Comparison of ENCODE assay signal across 23 cellular contexts in genomic region chr12:19205120-19205519, GRCh38.
DNase-seq lines count a peak whose midpoint lies in the region; TF ChIP-seq lines count a peak whose summit lies in the region.
"Had no signal": no experiment of that assay in that cellular context is flagged by ENCODE, and none has a peak within 500 bp of the region (broad histone marks: within the 10 kb centered on the region; RNA-seq: fewer than 3 reads in every experiment).

No MANE protein-coding gene starts in this region.

- H3K4me1 Mint-ChIP-seq in brain (peaks cover 28% of the 10 kb centered on the region), neural progenitor cell (peaks cover 11% of the 10 kb centered on the region), nephron progenitor cell (no peaks in the 10 kb centered on the region)
- H3K4me1 Mint-ChIP-seq: activated naive CD4-positive, alpha-beta T cell treated with anti-CD3 and anti-CD28 coated beads, Interleukin-2, amount 50 U/mL, for 24 hours had no signal

- H3K36me3 Mint-ChIP-seq in brain (peaks cover 18% of the 10 kb centered on the region), neural progenitor cell (peaks cover 42% of the 10 kb centered on the region), nephron progenitor cell (ENCODE audit: low read depth) (peaks cover 33% of the 10 kb centered on the region)
- H3K36me3 Mint-ChIP-seq: activated naive CD4-positive, alpha-beta T cell treated with anti-CD3 and anti-CD28 coated beads, Interleukin-2, amount 50 U/mL, for 24 hours had no signal

- no peak overlapping the region for H3K27ac ChIP-seq in neural progenitor cell
- H3K27ac ChIP-seq: body of pancreas, left ventricle myocardium inferior, right lobe of liver had no signal

- no peaks in the 10 kb centered on the region for H3K27me3 ChIP-seq in neural progenitor cell
- H3K27me3 ChIP-seq: body of pancreas, right lobe of liver had no signal

- H3K27me3 Mint-ChIP-seq in brain: no peaks in the 10 kb centered on the region
- no peaks in the 10 kb centered on the region for H3K27me3 Mint-ChIP-seq in neural progenitor cell (ENCODE audit: insufficient read depth, low read depth)
- no peaks in the 10 kb centered on the region for H3K27me3 Mint-ChIP-seq in nephron progenitor cell (ENCODE audit: low read depth, poor library complexity)
- H3K27me3 Mint-ChIP-seq: CD4-positive, alpha-beta T cell had no signal

- H4K20me1 ChIP-seq in neural progenitor cell (ENCODE audit: low read depth): peaks cover 22% of the 10 kb centered on the region

- TF ChIP-seq CTCF in AG09309 (IDR thresholded peaks at IDR 0.05; ENCODE audit: control insufficient read depth, insufficient read depth, low read depth, low read length, missing control alignments): no peak
- TF ChIP-seq CTCF in brain (conservative IDR thresholded peaks at IDR 0.05): no peak
- TF ChIP-seq CTCF in neural progenitor cell (IDR thresholded peaks at IDR 0.05): no peak
- no peak for TF ChIP-seq CTCF in nephron progenitor cell (IDR thresholded peaks at IDR 0.05)

- no peaks in the 10 kb centered on the region for H3K9me3 ChIP-seq in neural progenitor cell (ENCODE audit: low read depth)
- H3K9me3 ChIP-seq: body of pancreas, mucosa of descending colon, right lobe of liver had no signal

- H3F3A ChIP-seq in neural progenitor cell (ENCODE audit: low read depth): peaks cover 10% of the 10 kb centered on the region

- peak overlapping the region in 4 of 5 experiments; percentile 14 to 75 (median 60) for H3K4me3 Mint-ChIP-seq in brain
- no peak overlapping the region for H3K4me3 Mint-ChIP-seq in neural progenitor cell
- H3K4me3 Mint-ChIP-seq in nephron progenitor cell: no peak overlapping the region
- H3K4me3 Mint-ChIP-seq: activated naive CD4-positive, alpha-beta T cell treated with anti-CD3 and anti-CD28 coated beads, Interleukin-2, amount 50 U/mL, for 24 hours; activated T-cell treated with anti-CD3 and anti-CD28 coated beads, Interleukin-2, amount 50 U/mL, for 72 hours; CD4-positive, alpha-beta T cell had no signal

- no peak overlapping the region for H3K9ac ChIP-seq in neural progenitor cell

- no peak overlapping the region for H2AFZ ChIP-seq in neural progenitor cell (replicated peaks)

- H3K36me3 ChIP-seq in neural progenitor cell: no peaks in the 10 kb centered on the region
- H3K36me3 ChIP-seq: right lobe of liver had no signal

- peaks cover 0 to 11% (median 0%) of the 10 kb centered on the region in 5 experiments for H3K9me3 Mint-ChIP-seq in brain
- H3K9me3 Mint-ChIP-seq in neural progenitor cell: peaks cover 14% of the 10 kb centered on the region
- peaks cover 12% of the 10 kb centered on the region for H3K9me3 Mint-ChIP-seq in nephron progenitor cell
- H3K9me3 Mint-ChIP-seq: activated naive CD4-positive, alpha-beta T cell treated with anti-CD3 and anti-CD28 coated beads, Interleukin-2, amount 50 U/mL, for 24 hours had no signal

- H3K27ac Mint-ChIP-seq in brain: peak overlapping the region in 2 of 5 experiments; percentile 37 to 59
- no peak overlapping the region for H3K27ac Mint-ChIP-seq in neural progenitor cell
- no peak overlapping the region for H3K27ac Mint-ChIP-seq in nephron progenitor cell
- H3K27ac Mint-ChIP-seq: activated naive CD4-positive, alpha-beta T cell treated with anti-CD3 and anti-CD28 coated beads, Interleukin-2, amount 50 U/mL, for 24 hours; activated T-cell treated with anti-CD3 and anti-CD28 coated beads, Interleukin-2, amount 50 U/mL, for 72 hours; CD4-positive, alpha-beta T cell had no signal

- peaks cover 28% of the 10 kb centered on the region for H3K4me1 ChIP-seq in neural progenitor cell
- H3K4me1 ChIP-seq: body of pancreas had no signal

- peak overlapping the region; percentile 52 for H3K4me2 ChIP-seq in neural progenitor cell

- no peak for DNase-seq in AG09309 (ENCODE audit: low read depth)
- peak in 2 of 3 experiments; percentile 60 to 76 for DNase-seq in NCI-H1417 (lab: John Stamatoyannopoulos, UW)
- peak; percentile 66 for DNase-seq in neural progenitor cell (ENCODE audit: low spot score)
- DNase-seq in glomerular visceral epithelial cell (ENCODE audit: extremely low spot score): no peak
- DNase-seq in amygdala (lab: John Stamatoyannopoulos, UW): no peak
- DNase-seq in nephron progenitor cell: no peak
- DNase-seq in NCI-H1930 (lab: John Stamatoyannopoulos, UW): no peak
- DNase-seq: ACHN; activated CD4-positive, CD25-positive, alpha-beta regulatory T cell treated with anti-CD3 and anti-CD28 coated beads, Interleukin-2, amount 50 U/mL, for 72 hours; activated CD8-positive, alpha-beta memory T cell treated with anti-CD3 and anti-CD28 coated beads for 24 hours; activated T-cell treated with anti-CD3 and anti-CD28 coated beads, Interleukin-2, amount 50 U/mL, for 72 hours; body of pancreas; CD4-positive, alpha-beta T cell; DMS153; left ventricle myocardium inferior; mucosa of descending colon; NCI-H187; NCI-H446; right lobe of liver; SHP77; SW 1271 had no signal

- H3K79me2 ChIP-seq in neural progenitor cell (ENCODE audit: low read depth): peaks cover 93% of the 10 kb centered on the region

- peak overlapping the region; percentile 4; the same call in 1 of the 2 replicates for H3K4me3 ChIP-seq in AG09309 (ENCODE audit: control insufficient read depth, low read depth, low read length)
- H3K4me3 ChIP-seq in neural progenitor cell: no peak overlapping the region
- H3K4me3 ChIP-seq: body of pancreas, left ventricle myocardium inferior, mucosa of descending colon, right lobe of liver had no signal

Comparison
In these comparisons a context has a peak if more than half of its experiments do, and no peak if none do; other contexts are left out.
1. DNase-seq: peak in NCI-H1417 (2 of 3) and neural progenitor cell (single experiment); none in AG09309 (single experiment), glomerular visceral epithelial cell (single experiment), amygdala (0 of 56), nephron progenitor cell (single experiment) and NCI-H1930 (0 of 2).
2. H3K4me3 Mint-ChIP-seq: peak in brain (4 of 5); none in neural progenitor cell (single experiment) and nephron progenitor cell (single experiment).